17 cellular contexts compared by ENCODE assay signal in genomic region chr9:99345451-99345850, GRCh38.
"Had no signal": no experiment of that assay in that cellular context is flagged by ENCODE, and none has a peak within 500 bp of the region (broad histone marks: within the 10 kb centered on the region; RNA-seq: fewer than 3 reads in every experiment).

No MANE protein-coding gene starts in this region.

- DNase-seq: cortex of kidney; dorsolateral prefrontal cortex; effector CD8-positive, alpha-beta T cell; head of caudate nucleus; kidney; mucosa of descending colon; naive thymus-derived CD8-positive, alpha-beta T cell; posterior cingulate gyrus; sigmoid colon; stimulated activated CD4-positive, alpha-beta T cell treated with anti-CD3 and anti-CD28 coated beads, Interleukin-12 subunit alpha, Interleukin-12 subunit beta, amount 100 ng/mL, for 4 hours; stimulated activated CD4-positive, alpha-beta T cell treated with anti-CD3 and anti-CD28 coated beads, Interleukin-2, amount 100 ng/mL, for 48 hours; stimulated activated naive CD4-positive, alpha-beta T cell treated with Interleukin-2 at 50 U/mL for 16 hours; thyroid gland had no signal

- H3K4me2 ChIP-seq: hepatocyte had no signal

- H3K4me3 ChIP-seq: dorsolateral prefrontal cortex, hepatocyte, mucosa of descending colon, sigmoid colon, skin epidermis, thyroid gland had no signal

- H3K9me3 ChIP-seq: mucosa of descending colon, neutrophil, sigmoid colon, thyroid gland had no signal

- H3K27me3 ChIP-seq: dorsolateral prefrontal cortex, hepatocyte, neutrophil, sigmoid colon, thyroid gland had no signal

- H2AFZ ChIP-seq: hepatocyte had no signal

- H3K79me2 ChIP-seq: hepatocyte had no signal

- ATAC-seq: esophagus mucosa; mucosa of descending colon; naive thymus-derived CD8-positive, alpha-beta T cell had no signal

- H3K27ac ChIP-seq: dorsolateral prefrontal cortex, hepatocyte, neutrophil, sigmoid colon, thyroid gland had no signal

- H3K4me1 ChIP-seq: sigmoid colon, thyroid gland had no signal

- H3K36me3 ChIP-seq: neutrophil, sigmoid colon, thyroid gland had no signal
